ENCODE assay signal across 1 cellular context in genomic region chr2:88057437-88057844, GRCh38.
A peak's percentile ranks its signal among the peaks of the same experiment; 100 is the strongest.
TF ChIP-seq lines count a peak whose summit lies in the region.

No MANE protein-coding gene starts in this region.

TF ChIP-seq in K562, 482 proteins besides CTCF, POLR2A, EP300 and RAD21 (continued from another document):
- no peak for TF ChIP-seq NR0B1 (IDR thresholded peaks at IDR 0.05; ENCODE audit: partially characterized antibody)
- no peak for TF ChIP-seq CXXC5 (CRISPR knock-in tag; IDR thresholded peaks at IDR 0.05)
- peak; percentile 42 for TF ChIP-seq RBBP5 (IDR thresholded peaks at IDR 0.05; ENCODE audit: borderline replicate concordance, insufficient read depth, low read length, poor library complexity, severe bottlenecking)
- peak; percentile 63 for TF ChIP-seq CBFA2T2 (conservative IDR thresholded peaks at IDR 0.05)
- TF ChIP-seq, protein P1, sequence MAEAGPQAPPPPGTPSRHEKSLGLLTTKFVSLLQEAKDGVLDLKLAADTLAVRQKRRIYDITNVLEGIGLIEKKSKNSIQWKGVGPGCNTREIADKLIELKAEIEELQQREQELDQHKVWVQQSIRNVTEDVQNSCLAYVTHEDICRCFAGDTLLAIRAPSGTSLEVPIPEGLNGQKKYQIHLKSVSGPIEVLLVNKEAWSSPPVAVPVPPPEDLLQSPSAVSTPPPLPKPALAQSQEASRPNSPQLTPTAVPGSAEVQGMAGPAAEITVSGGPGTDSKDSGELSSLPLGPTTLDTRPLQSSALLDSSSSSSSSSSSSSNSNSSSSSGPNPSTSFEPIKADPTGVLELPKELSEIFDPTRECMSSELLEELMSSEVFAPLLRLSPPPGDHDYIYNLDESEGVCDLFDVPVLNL (CRISPR knock-in tag; IDR thresholded peaks at IDR 0.05; ENCODE audit: low read depth): no peak
- TF ChIP-seq DPF2 (IDR thresholded peaks at IDR 0.05): peak; percentile 87
- TF ChIP-seq, protein P2, sequence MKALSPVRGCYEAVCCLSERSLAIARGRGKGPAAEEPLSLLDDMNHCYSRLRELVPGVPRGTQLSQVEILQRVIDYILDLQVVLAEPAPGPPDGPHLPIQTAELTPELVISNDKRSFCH (CRISPR knock-in tag; IDR thresholded peaks at IDR 0.05): no peak
- TF ChIP-seq, protein P2 (tag; IDR thresholded peaks at IDR 0.05): 0 out of 2 replicates have a peak, but pooled peaks have one; percentile 33
- no peak for TF ChIP-seq CREBBP (IDR thresholded peaks at IDR 0.05; ENCODE audit: low read depth, low read length)
- TF ChIP-seq MAFF (IDR thresholded peaks at IDR 0.05; ENCODE audit: low read length): peak; percentile 66
- TF ChIP-seq NFRKB (IDR thresholded peaks at IDR 0.05; ENCODE audit: low read depth): peak; percentile 62; the same call in 1 of the 2 replicates
- no peak for TF ChIP-seq ZNF124 (CRISPR knock-in tag; IDR thresholded peaks at IDR 0.05)
- TF ChIP-seq, protein P3, sequence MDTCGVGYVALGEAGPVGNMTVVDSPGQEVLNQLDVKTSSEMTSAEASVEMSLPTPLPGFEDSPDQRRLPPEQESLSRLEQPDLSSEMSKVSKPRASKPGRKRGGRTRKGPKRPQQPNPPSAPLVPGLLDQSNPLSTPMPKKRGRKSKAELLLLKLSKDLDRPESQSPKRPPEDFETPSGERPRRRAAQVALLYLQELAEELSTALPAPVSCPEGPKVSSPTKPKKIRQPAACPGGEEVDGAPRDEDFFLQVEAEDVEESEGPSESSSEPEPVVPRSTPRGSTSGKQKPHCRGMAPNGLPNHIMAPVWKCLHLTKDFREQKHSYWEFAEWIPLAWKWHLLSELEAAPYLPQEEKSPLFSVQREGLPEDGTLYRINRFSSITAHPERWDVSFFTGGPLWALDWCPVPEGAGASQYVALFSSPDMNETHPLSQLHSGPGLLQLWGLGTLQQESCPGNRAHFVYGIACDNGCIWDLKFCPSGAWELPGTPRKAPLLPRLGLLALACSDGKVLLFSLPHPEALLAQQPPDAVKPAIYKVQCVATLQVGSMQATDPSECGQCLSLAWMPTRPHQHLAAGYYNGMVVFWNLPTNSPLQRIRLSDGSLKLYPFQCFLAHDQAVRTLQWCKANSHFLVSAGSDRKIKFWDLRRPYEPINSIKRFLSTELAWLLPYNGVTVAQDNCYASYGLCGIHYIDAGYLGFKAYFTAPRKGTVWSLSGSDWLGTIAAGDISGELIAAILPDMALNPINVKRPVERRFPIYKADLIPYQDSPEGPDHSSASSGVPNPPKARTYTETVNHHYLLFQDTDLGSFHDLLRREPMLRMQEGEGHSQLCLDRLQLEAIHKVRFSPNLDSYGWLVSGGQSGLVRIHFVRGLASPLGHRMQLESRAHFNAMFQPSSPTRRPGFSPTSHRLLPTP (IDR thresholded peaks at IDR 0.05; ENCODE audit: borderline replicate concordance, extremely low read depth, insufficient read length): no peak
- TF ChIP-seq NFATC3 (IDR thresholded peaks at IDR 0.05): no peak
- TF ChIP-seq, protein P4, sequence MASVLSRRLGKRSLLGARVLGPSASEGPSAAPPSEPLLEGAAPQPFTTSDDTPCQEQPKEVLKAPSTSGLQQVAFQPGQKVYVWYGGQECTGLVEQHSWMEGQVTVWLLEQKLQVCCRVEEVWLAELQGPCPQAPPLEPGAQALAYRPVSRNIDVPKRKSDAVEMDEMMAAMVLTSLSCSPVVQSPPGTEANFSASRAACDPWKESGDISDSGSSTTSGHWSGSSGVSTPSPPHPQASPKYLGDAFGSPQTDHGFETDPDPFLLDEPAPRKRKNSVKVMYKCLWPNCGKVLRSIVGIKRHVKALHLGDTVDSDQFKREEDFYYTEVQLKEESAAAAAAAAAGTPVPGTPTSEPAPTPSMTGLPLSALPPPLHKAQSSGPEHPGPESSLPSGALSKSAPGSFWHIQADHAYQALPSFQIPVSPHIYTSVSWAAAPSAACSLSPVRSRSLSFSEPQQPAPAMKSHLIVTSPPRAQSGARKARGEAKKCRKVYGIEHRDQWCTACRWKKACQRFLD (CRISPR knock-in tag; IDR thresholded peaks at IDR 0.05): peak; percentile 36; the same call in 1 of the 2 replicates
- 0 out of 2 replicates have a peak, but pooled peaks have one; percentile 35 for TF ChIP-seq MYNN (IDR thresholded peaks at IDR 0.05)
- no peak for TF ChIP-seq MYNN (CRISPR knock-in tag; IDR thresholded peaks at IDR 0.05)
- TF ChIP-seq RFX1 (IDR thresholded peaks at IDR 0.05): no peak
- TF ChIP-seq MBD2 (IDR thresholded peaks at IDR 0.05; ENCODE audit: borderline replicate concordance, low read depth): peak; percentile 45; the same call in 1 of the 2 replicates
- peak; percentile 72 for TF ChIP-seq LEF1 (IDR thresholded peaks at IDR 0.05)
- peak; percentile 85 for TF ChIP-seq SMARCA4 (IDR thresholded peaks at IDR 0.05)
- TF ChIP-seq EHMT2 (IDR thresholded peaks at IDR 0.05): peak; percentile 66; the same call in 1 of the 2 replicates
- TF ChIP-seq HDAC2 (IDR thresholded peaks at IDR 0.05): peak; percentile 39; the same call in 1 of the 2 replicates
- no peak for TF ChIP-seq NR4A1 (CRISPR knock-in tag; IDR thresholded peaks at IDR 0.05)
- TF ChIP-seq NR4A1 (tag; IDR thresholded peaks at IDR 0.05): peak; percentile 78
- TF ChIP-seq FOXJ3 (CRISPR knock-in tag; IDR thresholded peaks at IDR 0.05): no peak
- TF ChIP-seq ERF (CRISPR knock-in tag; IDR thresholded peaks at IDR 0.05): no peak
- TF ChIP-seq SMC3 (conservative IDR thresholded peaks at IDR 0.05; ENCODE audit: insufficient read depth, low read depth, low read length): no peak
- no peak for TF ChIP-seq PHF21A (IDR thresholded peaks at IDR 0.05; ENCODE audit: borderline replicate concordance, low read depth)
- TF ChIP-seq ESRRA (IDR thresholded peaks at IDR 0.05; ENCODE audit: borderline replicate concordance, low read depth): peak; percentile 18; the same call in 1 of the 2 replicates
- TF ChIP-seq ZNF316 (IDR thresholded peaks at IDR 0.05): peak; percentile 87
- no peak for TF ChIP-seq ZNF551 (CRISPR knock-in tag; IDR thresholded peaks at IDR 0.05)
- TF ChIP-seq ZNF766 (CRISPR knock-in tag; conservative IDR thresholded peaks at IDR 0.05): peak; percentile 58
- no peak for TF ChIP-seq ZNF311 (CRISPR knock-in tag; IDR thresholded peaks at IDR 0.05)
- TF ChIP-seq KLF10 (CRISPR knock-in tag; IDR thresholded peaks at IDR 0.05): no peak
- TF ChIP-seq ZBTB2 (IDR thresholded peaks at IDR 0.05): 0 out of 2 replicates have a peak, but pooled peaks have one; percentile 64
- TF ChIP-seq TBL1XR1 (IDR thresholded peaks at IDR 0.05; ENCODE audit: low read length in 2 of 2): peak; percentile 72 to 79; a peak in 3 of 4 replicates
- 0 out of 4 replicates have a peak, but pooled peaks of 1 of the 2 experiments have one; percentile 24 for TF ChIP-seq MNT (conservative IDR thresholded peaks at IDR 0.05)
- TF ChIP-seq KDM1A (IDR thresholded peaks at IDR 0.05): peak; percentile 73 to 77
- peak; percentile 73 for TF ChIP-seq NCOR1 (IDR thresholded peaks at IDR 0.05)
- TF ChIP-seq NR2C1 (IDR thresholded peaks at IDR 0.05): 0 out of 2 replicates have a peak, but pooled peaks have one; percentile 35
- no peak for TF ChIP-seq NR2C1 (tag; IDR thresholded peaks at IDR 0.05)
- peak; percentile 91 for TF ChIP-seq NFE2 (IDR thresholded peaks at IDR 0.05; ENCODE audit: low read depth)
- no peak for TF ChIP-seq MLLT1 (IDR thresholded peaks at IDR 0.05)
- TF ChIP-seq NCOA1 (IDR thresholded peaks at IDR 0.05; ENCODE audit: low read depth): peak; percentile 61; the same call in 1 of the 2 replicates
- TF ChIP-seq MAX (CRISPR knock-in tag; IDR thresholded peaks at IDR 0.05): no peak
- peak; percentile 70 to 71; a peak in 3 of 4 replicates for TF ChIP-seq RCOR1 (IDR thresholded peaks at IDR 0.05; ENCODE audit: borderline replicate concordance in 1 of 2, low read depth in 2 of 2, low read length in 2 of 2)
- TF ChIP-seq, protein P5, sequence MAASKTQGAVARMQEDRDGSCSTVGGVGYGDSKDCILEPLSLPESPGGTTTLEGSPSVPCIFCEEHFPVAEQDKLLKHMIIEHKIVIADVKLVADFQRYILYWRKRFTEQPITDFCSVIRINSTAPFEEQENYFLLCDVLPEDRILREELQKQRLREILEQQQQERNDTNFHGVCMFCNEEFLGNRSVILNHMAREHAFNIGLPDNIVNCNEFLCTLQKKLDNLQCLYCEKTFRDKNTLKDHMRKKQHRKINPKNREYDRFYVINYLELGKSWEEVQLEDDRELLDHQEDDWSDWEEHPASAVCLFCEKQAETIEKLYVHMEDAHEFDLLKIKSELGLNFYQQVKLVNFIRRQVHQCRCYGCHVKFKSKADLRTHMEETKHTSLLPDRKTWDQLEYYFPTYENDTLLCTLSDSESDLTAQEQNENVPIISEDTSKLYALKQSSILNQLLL (CRISPR knock-in tag; IDR thresholded peaks at IDR 0.05; ENCODE audit: borderline replicate concordance): no peak
- no peak for TF ChIP-seq ZNF197 (CRISPR knock-in tag; IDR thresholded peaks at IDR 0.05; ENCODE audit: low read depth)
- TF ChIP-seq RNF2 (IDR thresholded peaks at IDR 0.05): peak; percentile 77
- TF ChIP-seq MAFG (tag; conservative IDR thresholded peaks at IDR 0.05): peak; percentile 65
- TF ChIP-seq, protein P6, sequence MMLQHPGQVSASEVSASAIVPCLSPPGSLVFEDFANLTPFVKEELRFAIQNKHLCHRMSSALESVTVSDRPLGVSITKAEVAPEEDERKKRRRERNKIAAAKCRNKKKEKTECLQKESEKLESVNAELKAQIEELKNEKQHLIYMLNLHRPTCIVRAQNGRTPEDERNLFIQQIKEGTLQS (IDR thresholded peaks at IDR 0.05): 0 out of 2 replicates have a peak, but pooled peaks have one; percentile 25
- TF ChIP-seq, protein P6 (CRISPR knock-in tag; conservative IDR thresholded peaks at IDR 0.05): no peak
- TF ChIP-seq POLR2H (tag; IDR thresholded peaks at IDR 0.05; ENCODE audit: low read depth): no peak
- TF ChIP-seq STAT5A (IDR thresholded peaks at IDR 0.05; ENCODE audit: borderline replicate concordance, low read length): peak; percentile 53
- no peak for TF ChIP-seq TSC22D4 (tag; IDR thresholded peaks at IDR 0.05)
- TF ChIP-seq MAZ (CRISPR knock-in tag; conservative IDR thresholded peaks at IDR 0.05 in 1 of 2, IDR thresholded peaks at IDR 0.05 in 1 of 2): no peak
- no peak for TF ChIP-seq HNRNPLL (IDR thresholded peaks at IDR 0.05; ENCODE audit: low read depth, low read length, poor library complexity, severe bottlenecking)
- 0 out of 2 replicates have a peak, but pooled peaks have one; percentile 20 for TF ChIP-seq NFIC (IDR thresholded peaks at IDR 0.05)
